ENCODE assay signal across 8 cellular contexts in the genomic region with DNA sequence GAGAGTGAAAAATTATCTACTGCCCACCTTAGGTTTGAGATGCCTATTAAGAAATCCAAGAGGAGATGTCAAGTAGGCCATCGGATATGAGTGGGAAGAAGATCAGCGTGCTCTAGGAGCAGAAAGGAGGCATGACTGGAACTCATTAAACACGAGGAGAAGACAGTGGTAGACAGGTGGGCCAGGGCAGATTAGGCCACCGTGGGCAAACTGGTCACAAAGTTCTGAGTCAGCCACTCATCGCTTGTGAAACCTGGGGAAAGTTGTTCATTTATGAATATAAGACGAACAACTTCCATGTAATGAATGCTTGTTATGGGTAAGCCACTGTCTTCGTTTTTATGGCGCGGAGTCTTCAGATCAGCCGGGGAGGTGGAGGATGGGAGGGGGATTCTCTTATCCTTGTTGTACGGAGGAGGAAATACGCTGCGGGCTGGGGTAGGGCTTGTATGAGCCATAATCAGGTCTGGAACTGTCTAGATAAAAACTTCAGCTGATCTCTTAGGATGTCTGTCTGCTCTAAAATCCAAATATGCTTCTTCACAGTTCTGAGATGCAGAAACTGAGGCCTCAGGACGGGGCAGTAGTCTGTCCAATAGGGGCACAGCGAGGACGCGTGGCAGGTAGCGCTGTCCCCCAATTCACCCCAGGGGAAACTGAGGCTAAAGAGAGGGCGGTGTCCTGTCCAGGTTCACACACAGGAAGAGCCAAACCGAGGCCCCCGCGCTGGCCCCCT. TPM values are rescaled to one million over a fixed set of nuclear protein-coding genes. Genes with fewer than 3 reads are reported as not detected.
DNase-seq lines count a peak whose midpoint lies in the region; ATAC-seq, FAIRE-seq and TF ChIP-seq lines count a peak whose summit lies in the region.

No MANE protein-coding gene starts in this region.

- POLR2A ChIA-PET in PC-9 (lab: Charles Lee; ENCODE audit: unreplicated experiment): interaction anchor here (0.7 to 1.0 kb wide), 2 partner anchors 19 to 38 kb away, joined by 3 to 6 read pairs; no protein-coding TSS in a partner anchor

- H4K20me1 ChIP-seq in PC-9 (ENCODE audit: insufficient read depth): peaks cover 16% of the 10 kb centered on the region

- DNase-seq in PC-9 (peak in 1 of 2 experiments; percentile 17), GM10266 (ENCODE audit: extremely low spot score) (no peak), cortex of kidney (lab: John Stamatoyannopoulos, UW) (no peak), H54 (ENCODE audit: insufficient read length, low spot score) (no peak), SHP77 treated with DMSO at 0.1 percent for 48 hours (lab: John Stamatoyannopoulos, UW) (no peak)

- ATAC-seq in GM21528 (IDR thresholded peaks at IDR 0.05; ENCODE audit: low FRiP score, unreplicated experiment): peak; percentile 14

- CTCF ChIA-PET in PC-9 (lab: Charles Lee): interaction anchor here (0.5 to 1.0 kb wide), 2 partner anchors 28 to 193 kb away, joined by 3 to 6 read pairs; no protein-coding TSS in a partner anchor

- FAIRE-seq in H54 (lab: Jason Lieb, UNC): no peak

- H3K9me2 ChIP-seq in PC-9 (ENCODE audit: insufficient read depth): no peaks in the 10 kb centered on the region

- peaks cover 26% of the 10 kb centered on the region for H3F3A ChIP-seq in PC-9 (ENCODE audit: insufficient read depth, low read depth)

- H3K4me1 ChIP-seq in PC-9 (replicated peaks; ENCODE audit: insufficient read depth) (peaks cover 36% of the 10 kb centered on the region), endocrine pancreas (ENCODE audit: control insufficient read depth, insufficient read depth, low read length) (no peaks in the 10 kb centered on the region), neutrophil (ENCODE audit: control insufficient read depth in 1 of 2, insufficient read depth in 1 of 2, low read depth in 1 of 2, low read length in 1 of 2) (peaks cover 55 to 56% of the 10 kb centered on the region in 2 experiments)

- H3K27me3 ChIP-seq in PC-9 (ENCODE audit: insufficient read depth, low read depth) (no peaks in the 10 kb centered on the region), endocrine pancreas (ENCODE audit: control insufficient read depth, insufficient read depth, low read length) (no peaks in the 10 kb centered on the region), neutrophil (no peaks in the 10 kb centered on the region)

- TF ChIP-seq CTCF in PC-9 (conservative IDR thresholded peaks at IDR 0.05) (no peak), neutrophil (IDR thresholded peaks at IDR 0.05) (no peak), GM10266 (IDR thresholded peaks at IDR 0.05; ENCODE audit: control insufficient read depth, insufficient read depth, low read depth, missing control alignments) (no peak)

- H3K27ac ChIP-seq in PC-9 (no peak overlapping the region), neutrophil (peak overlapping the region; percentile 89)

- peak overlapping the region; percentile 82 for H3K4me2 ChIP-seq in PC-9

- no peaks in the 10 kb centered on the region for H3K36me3 ChIP-seq in PC-9 (ENCODE audit: low read depth)
- H3K36me3 ChIP-seq in endocrine pancreas (ENCODE audit: control insufficient read depth, insufficient read depth, low read length): no peaks in the 10 kb centered on the region
- no peaks in the 10 kb centered on the region for H3K36me3 ChIP-seq in neutrophil

- peaks cover 34% of the 10 kb centered on the region for H3K79me2 ChIP-seq in PC-9 (ENCODE audit: low read depth)

- intact Hi-C loops in PC-9 (cut with micrococcal nuclease; ENCODE audit: unreplicated experiment): loop anchor here (1.0 to 5.0 kb wide), 4 partner anchors 31 to 488 kb away; a partner anchor contains a TSS

- TF ChIP-seq POLR2A in H54 (IDR thresholded peaks at IDR 0.05; ENCODE audit: low read depth, low read length): no peak

- peak overlapping the region; percentile 85 for H2AFZ ChIP-seq in PC-9

- TSS peak; percentile 89 for BruUV-seq in PC-9 (replicated peaks; lab: Mats Ljungman, UMichigan)

- H3K4me3 ChIP-seq in PC-9 (peak overlapping the region; percentile 57), endocrine pancreas (ENCODE audit: control insufficient read depth, insufficient read depth, low read length) (peak overlapping the region; percentile 40), neutrophil (ENCODE audit: low read depth in 1 of 2, low read length in 1 of 2) (peak overlapping the region; percentile 69 to 84)

- H3K9ac ChIP-seq in endocrine pancreas (ENCODE audit: control insufficient read depth, insufficient read depth, low read length): peak overlapping the region; percentile 56

- H3K9me3 ChIP-seq in PC-9 (ENCODE audit: insufficient read depth, low read depth) (no peaks in the 10 kb centered on the region), endocrine pancreas (ENCODE audit: control insufficient read depth, low read length) (no peaks in the 10 kb centered on the region), neutrophil (no peaks in the 10 kb centered on the region)

RNA-seq across cellular contexts. Expression of a gene that starts 1.1 kb away (rescaled TPM):
- 50.5 and 74.2 TPM in 2 replicates for total RNA-seq in PC-9 (2021)

RNA-seq across cellular contexts. Expression of a gene that starts 18.9 kb away (rescaled TPM):
- total RNA-seq in PC-9 (2021): 51.4 and 51.5 TPM in 2 replicates

RNA-seq across cellular contexts. Expression of a gene that starts 35.8 kb away (rescaled TPM):
- not detected in 2 replicates for total RNA-seq in PC-9 (2021)

RNA-seq across cellular contexts. Expression of a gene that starts 57.6 kb away (rescaled TPM):
- not detected in 2 replicates for total RNA-seq in PC-9 (2021)
